ENCODE assay signal across 1 cellular context in genomic region chr16:85712841-85713240, GRCh38.
TF ChIP-seq lines count a peak whose summit lies in the region.

No MANE protein-coding gene starts in this region.

TF ChIP-seq in WTC11, 78 proteins besides CTCF, POLR2A, EP300 and RAD21 (continued from another document):
- TF ChIP-seq, protein P1, sequence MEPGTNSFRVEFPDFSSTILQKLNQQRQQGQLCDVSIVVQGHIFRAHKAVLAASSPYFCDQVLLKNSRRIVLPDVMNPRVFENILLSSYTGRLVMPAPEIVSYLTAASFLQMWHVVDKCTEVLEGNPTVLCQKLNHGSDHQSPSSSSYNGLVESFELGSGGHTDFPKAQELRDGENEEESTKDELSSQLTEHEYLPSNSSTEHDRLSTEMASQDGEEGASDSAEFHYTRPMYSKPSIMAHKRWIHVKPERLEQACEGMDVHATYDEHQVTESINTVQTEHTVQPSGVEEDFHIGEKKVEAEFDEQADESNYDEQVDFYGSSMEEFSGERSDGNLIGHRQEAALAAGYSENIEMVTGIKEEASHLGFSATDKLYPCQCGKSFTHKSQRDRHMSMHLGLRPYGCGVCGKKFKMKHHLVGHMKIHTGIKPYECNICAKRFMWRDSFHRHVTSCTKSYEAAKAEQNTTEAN (CRISPR knock-in tag; IDR thresholded peaks at IDR 0.05) = no peak
- TF ChIP-seq, protein P2, sequence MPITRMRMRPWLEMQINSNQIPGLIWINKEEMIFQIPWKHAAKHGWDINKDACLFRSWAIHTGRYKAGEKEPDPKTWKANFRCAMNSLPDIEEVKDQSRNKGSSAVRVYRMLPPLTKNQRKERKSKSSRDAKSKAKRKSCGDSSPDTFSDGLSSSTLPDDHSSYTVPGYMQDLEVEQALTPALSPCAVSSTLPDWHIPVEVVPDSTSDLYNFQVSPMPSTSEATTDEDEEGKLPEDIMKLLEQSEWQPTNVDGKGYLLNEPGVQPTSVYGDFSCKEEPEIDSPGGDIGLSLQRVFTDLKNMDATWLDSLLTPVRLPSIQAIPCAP (CRISPR knock-in tag; IDR thresholded peaks at IDR 0.05) = no peak
- TF ChIP-seq, protein P3, sequence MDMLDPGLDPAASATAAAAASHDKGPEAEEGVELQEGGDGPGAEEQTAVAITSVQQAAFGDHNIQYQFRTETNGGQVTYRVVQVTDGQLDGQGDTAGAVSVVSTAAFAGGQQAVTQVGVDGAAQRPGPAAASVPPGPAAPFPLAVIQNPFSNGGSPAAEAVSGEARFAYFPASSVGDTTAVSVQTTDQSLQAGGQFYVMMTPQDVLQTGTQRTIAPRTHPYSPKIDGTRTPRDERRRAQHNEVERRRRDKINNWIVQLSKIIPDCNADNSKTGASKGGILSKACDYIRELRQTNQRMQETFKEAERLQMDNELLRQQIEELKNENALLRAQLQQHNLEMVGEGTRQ (CRISPR knock-in tag; IDR thresholded peaks at IDR 0.05) = no peak
- no peak for TF ChIP-seq ELF4 (CRISPR knock-in tag; IDR thresholded peaks at IDR 0.05; ENCODE audit: low read depth)
